13 cellular contexts compared by ENCODE assay signal in genomic region chr21:34690041-34690792, GRCh38. TPM values are rescaled to one million over a fixed set of nuclear protein-coding genes. Genes with fewer than 3 reads are reported as not detected.
DNase-seq lines count a peak whose midpoint lies in the region; ATAC-seq, FAIRE-seq and TF ChIP-seq lines count a peak whose summit lies in the region.
"Had no signal": no experiment of that assay in that cellular context is flagged by ENCODE, and none has a peak within 500 bp of the region (broad histone marks: within the 10 kb centered on the region; RNA-seq: fewer than 3 reads in every experiment).

No MANE protein-coding gene starts in this region.

- H3K9ac ChIP-seq in GM12878 (ENCODE audit: control insufficient read depth, insufficient read depth, low read length) (no peak overlapping the region), mucosa of stomach (ENCODE audit: low read length) (peak overlapping the region; percentile 35)

- BruUV-seq in GM12878 (replicated peaks; lab: Mats Ljungman, UMichigan), result no TSS peak

- H3K36me3 ChIP-seq in GM12878 (ENCODE audit: control insufficient read depth in 2 of 2, insufficient read depth in 2 of 2, low read length in 1 of 2) (no peaks in the 10 kb centered on the region), mucosa of stomach (ENCODE audit: control insufficient read depth, insufficient read depth, low read length) (no peaks in the 10 kb centered on the region)
- H3K36me3 ChIP-seq: tibial nerve had no signal

- POLR2A ChIA-PET in GM12878 (lab: Charles Lee), result no interaction called here

- RAD21 ChIA-PET in GM12878 (lab: Charles Lee; ENCODE audit: unreplicated experiment), result interaction anchor here (0.6 to 0.7 kb wide), 2 partner anchors 1093 to 1422 kb away, joined by 3 to 4 read pairs; no protein-coding TSS in a partner anchor

- CTCF ChIA-PET in GM12878 (lab: Yijun Ruan, JAX), result interaction anchor here (1.1 to 6.2 kb wide), 4 partner anchors 17 to 55 kb away, joined by 3 to 50 read pairs (median 22); no protein-coding TSS in a partner anchor

- in situ Hi-C loops in GM12878 (cut with MboI), result no loop called here

- no peak for FAIRE-seq in GM12878 (lab: Jason Lieb, UNC)

- DNase-seq in DMS153 treated with DMSO at 0.1 percent for 48 hours (lab: John Stamatoyannopoulos, UW; ENCODE audit: unreplicated experiment), result peak; percentile 87
- peak; percentile 95 for DNase-seq in NCI-H2029 (lab: John Stamatoyannopoulos, UW)
- DNase-seq in GM12878 (ENCODE audit: low read depth, low spot score), result no peak
- DNase-seq in activated CD8-positive, alpha-beta memory T cell treated with anti-CD3 and anti-CD28 coated beads, Interleukin-2, amount 50 U/mL, for 4 hours, result no peak
- DNase-seq in RPMI8226, result no peak
- DNase-seq in GDM1 (lab: John Stamatoyannopoulos, UW), result no peak
- DNase-seq in T-helper 17 cell, result no peak
- DNase-seq: activated CD4-positive, alpha-beta T cell treated with anti-CD3 and anti-CD28 coated beads for 48 hours; activated gamma-delta T cell treated with Interleukin-2 at 50 U/mL for 16 hours; NCI-H446 had no signal

- TF ChIP-seq POLR2A in GM12878 (IDR thresholded peaks at IDR 0.05; ENCODE audit: low read depth, low read length), result no peak

- peaks cover 51% of the 10 kb centered on the region for H3K27me3 Mint-ChIP-seq in T-helper 17 cell

- no peak overlapping the region for H3K27ac Mint-ChIP-seq in T-helper 17 cell

- no peak for TF ChIP-seq RAD21 in GM12878 (IDR thresholded peaks at IDR 0.05; ENCODE audit: insufficient read depth, low read depth, low read length)

- ATAC-seq in GM12878, result peak; percentile 20; the same call in 2 of the 3 replicates
- no peak for ATAC-seq in T-helper 17 cell
- ATAC-seq: SK-N-SH treated with all-trans-retinoic acid at 6 μM for 48 hours had no signal

- H3K36me3 Mint-ChIP-seq in T-helper 17 cell (ENCODE audit: low read depth), result no peaks in the 10 kb centered on the region

- H3K4me1 ChIP-seq in GM12878 (ENCODE audit: control insufficient read depth, insufficient read depth, low read length), result peaks cover 29% of the 10 kb centered on the region
- peaks cover 46% of the 10 kb centered on the region for H3K4me1 ChIP-seq in mucosa of stomach (ENCODE audit: control insufficient read depth, insufficient read depth, low read length)

- no peak overlapping the region for H3K4me3 Mint-ChIP-seq in T-helper 17 cell

- WGBS in GM12878 (ENCODE audit: insufficient coverage, insufficient replicate concordance, low lambda C conversion rate, missing lambda C conversion rate), result 61% methylated on average over 11 of the region's 11 CpGs

- H2AFZ ChIP-seq in GM12878 (ENCODE audit: control insufficient read depth, low read depth, low read length), result no peak overlapping the region

- no peak for TF ChIP-seq EP300 in GM12878 (IDR thresholded peaks at IDR 0.05; ENCODE audit: borderline replicate concordance in 1 of 2, control insufficient read depth in 1 of 2, low read depth in 2 of 2, low read length in 2 of 2)

- no peaks in the 10 kb centered on the region; the same call in 2 of the 3 replicates for H3K9me3 ChIP-seq in GM12878 (replicated peaks; ENCODE audit: control insufficient read depth, insufficient read depth, low read length)
- no peaks in the 10 kb centered on the region for H3K9me3 ChIP-seq in mucosa of stomach (ENCODE audit: control insufficient read depth, low read length)
- no peaks in the 10 kb centered on the region for H3K9me3 ChIP-seq in T-helper 17 cell (ENCODE audit: control insufficient read depth, low read length, poor library complexity, severe bottlenecking)

- H4K20me1 ChIP-seq in GM12878 (ENCODE audit: control insufficient read depth, insufficient read depth), result no peaks in the 10 kb centered on the region

- no peaks in the 10 kb centered on the region for H3K27me3 ChIP-seq in GM12878 (replicated peaks in 1 of 2; ENCODE audit: control insufficient read depth in 2 of 2, insufficient read depth in 2 of 2, low read length in 1 of 2)
- H3K27me3 ChIP-seq in mucosa of stomach (ENCODE audit: control insufficient read depth, insufficient read depth, low read length), result no peaks in the 10 kb centered on the region
- H3K27me3 ChIP-seq: tibial nerve had no signal

- H3K4me2 ChIP-seq in GM12878 (ENCODE audit: control insufficient read depth, insufficient read depth), result no peak overlapping the region

- H3K4me3 ChIP-seq in GM12878 (no peak overlapping the region), mucosa of stomach (ENCODE audit: low read length) (no peak overlapping the region)
- H3K4me3 ChIP-seq: tibial nerve had no signal

- H3K27ac ChIP-seq in GM12878 (ENCODE audit: control insufficient read depth, insufficient read depth), result no peak overlapping the region
- H3K27ac ChIP-seq: tibial nerve had no signal

- H3K4me1 Mint-ChIP-seq in T-helper 17 cell, result peaks cover 4% of the 10 kb centered on the region

- SMC1A ChIA-PET in GM12878 (lab: Charles Lee; ENCODE audit: uncharacterized antibody, unreplicated experiment), result interaction anchor here (0.7 to 1.3 kb wide), 4 partner anchors 18 to 59 kb away, joined by 3 read pairs; no protein-coding TSS in a partner anchor

- no peak for TF ChIP-seq CTCF in GM12878 (IDR thresholded peaks at IDR 0.05 in 2 of 3, conservative IDR thresholded peaks at IDR 0.05 in 1 of 3; ENCODE audit: control insufficient read depth in 2 of 3, extremely low read depth in 1 of 3, insufficient read depth in 1 of 3, low read depth in 3 of 3, low read length in 3 of 3)

- H3K79me2 ChIP-seq in GM12878 (ENCODE audit: control insufficient read depth, insufficient read depth, low read length), result peaks cover 7% of the 10 kb centered on the region

- intact Hi-C loops in GM12878 (cut with micrococcal nuclease; ENCODE audit: unreplicated experiment), result loop anchor here (5.0 kb wide), 1 partner anchor 197 kb away; no protein-coding TSS in a partner anchor

TF ChIP-seq in GM12878, 131 proteins besides CTCF, POLR2A, EP300 and RAD21 (continues in another document):
- TF ChIP-seq PKNOX1 (IDR thresholded peaks at IDR 0.05), result no peak
- no peak for TF ChIP-seq ATF7 (IDR thresholded peaks at IDR 0.05; ENCODE audit: low read depth)
- TF ChIP-seq CBFB (IDR thresholded peaks at IDR 0.05; ENCODE audit: low read depth), result no peak
- TF ChIP-seq RBBP5 (conservative IDR thresholded peaks at IDR 0.05), result no peak
- TF ChIP-seq MTA3 (IDR thresholded peaks at IDR 0.05; ENCODE audit: borderline replicate concordance, low read length), result no peak
- TF ChIP-seq KLF5 (IDR thresholded peaks at IDR 0.05; ENCODE audit: partially characterized antibody), result no peak
- TF ChIP-seq RB1 (IDR thresholded peaks at IDR 0.05; ENCODE audit: borderline replicate concordance), result no peak
- no peak for TF ChIP-seq PAX5 (IDR thresholded peaks at IDR 0.05; ENCODE audit: borderline replicate concordance, low read depth, low read length)
- no peak for TF ChIP-seq TCF7 (IDR thresholded peaks at IDR 0.05; ENCODE audit: borderline replicate concordance)
- no peak for TF ChIP-seq TARDBP (IDR thresholded peaks at IDR 0.05; ENCODE audit: borderline replicate concordance)
- no peak for TF ChIP-seq NR2C2 (IDR thresholded peaks at IDR 0.05; ENCODE audit: borderline replicate concordance, control insufficient read depth, insufficient read length, low read depth)

RNA-seq across cellular contexts. Expression of gene CLIC6, which starts 21.4 kb away (rescaled TPM):
- total RNA-seq in GM12878 (2013; cell fraction: nucleolus; rRNA removed), result 7.1 and 7.6 TPM in 2 replicates
- total RNA-seq in GM12878 (2014; rRNA removed), result 9.3 and 10.0 TPM in 2 replicates
- total RNA-seq in GM12878 (2014; rRNA removed; fragmentation: Illumina TruSeq; extraction: Trizol), result 10.8 and 10.9 TPM in 2 replicates
- total RNA-seq in GM12878 (2021), result 31.9 and 34.1 TPM in 2 replicates
- polyA plus RNA-seq in GM12878 (2011; ENCODE audit: low read depth), result 13.8 TPM
- 5.7 and 6.6 TPM in 2 replicates for polyA plus RNA-seq in GM12878 (2011; rRNA removed)
- 3.2 and 5.1 TPM in 2 replicates for polyA plus RNA-seq in GM12878 (2011; cell fraction: cytosol; rRNA removed)
- polyA plus RNA-seq in GM12878 (2011; cell fraction: nucleus; rRNA removed), result 3.4 and 5.3 TPM in 2 replicates
- 16.6 and 19.3 TPM in 2 replicates for polyA plus RNA-seq in GM12878 (2012)
- 32.2 and 39.5 TPM in 2 replicates for polyA plus RNA-seq in GM12878 (2014; fragmentation: Illumina TruSeq; extraction: Trizol)
- polyA plus RNA-seq in GM12878 (2014; fragmentation: Nextera tagmentation; extraction: Ambion mirVana), result 10 to 100 TPM in 1 of 2 experiments, 1 to 10 TPM in 1; 8.4 to 15.4 TPM
- polyA plus RNA-seq in GM12878 (2014; rRNA removed), result 13.0 and 13.4 TPM in 2 replicates
- 10 to 100 TPM in 1 of 2 experiments, 1 to 10 TPM in 1; 9.0 to 11.4 TPM for polyA plus RNA-seq in GM12878 (2016; fragmentation: Nextera tagmentation; extraction: Ambion mirVana)
- polyA minus RNA-seq in GM12878 (2011; rRNA and poly(A)+ RNA removed), result 1.6 and 2.3 TPM in 2 replicates
- polyA minus RNA-seq in GM12878 (2011; cell fraction: cytosol; rRNA and poly(A)+ RNA removed), result 1.7 and 2.1 TPM in 2 replicates
- polyA minus RNA-seq in GM12878 (2011; cell fraction: nucleus; rRNA and poly(A)+ RNA removed), result 0.85 and 1.7 TPM in 2 replicates
- under 1 TPM; 0.10 to 0.25 TPM for total RNA-seq in T-helper 17 cell

Comparison
In these comparisons a context has a peak if more than half of its experiments do, and no peak if none do; other contexts are left out.
1. DNase-seq: peak in DMS153 treated with DMSO at 0.1 percent for 48 hours (single experiment) and NCI-H2029 (single experiment); none in GM12878 (single experiment), activated CD8-positive, alpha-beta memory T cell treated with anti-CD3 and anti-CD28 coated beads, Interleukin-2, amount 50 U/mL, for 4 hours (single experiment), RPMI8226 (single experiment), GDM1 (single experiment) and T-helper 17 cell (0 of 3).
2. RNA of gene CLIC6, which starts 21.4 kb away (total RNA-seq): 7.1 to 34.1 TPM in GM12878; 0.10 to 0.25 TPM in T-helper 17 cell; every median in the first group is over 4 times any median in the second.